8 cellular contexts compared by ENCODE assay signal in the genomic region with DNA sequence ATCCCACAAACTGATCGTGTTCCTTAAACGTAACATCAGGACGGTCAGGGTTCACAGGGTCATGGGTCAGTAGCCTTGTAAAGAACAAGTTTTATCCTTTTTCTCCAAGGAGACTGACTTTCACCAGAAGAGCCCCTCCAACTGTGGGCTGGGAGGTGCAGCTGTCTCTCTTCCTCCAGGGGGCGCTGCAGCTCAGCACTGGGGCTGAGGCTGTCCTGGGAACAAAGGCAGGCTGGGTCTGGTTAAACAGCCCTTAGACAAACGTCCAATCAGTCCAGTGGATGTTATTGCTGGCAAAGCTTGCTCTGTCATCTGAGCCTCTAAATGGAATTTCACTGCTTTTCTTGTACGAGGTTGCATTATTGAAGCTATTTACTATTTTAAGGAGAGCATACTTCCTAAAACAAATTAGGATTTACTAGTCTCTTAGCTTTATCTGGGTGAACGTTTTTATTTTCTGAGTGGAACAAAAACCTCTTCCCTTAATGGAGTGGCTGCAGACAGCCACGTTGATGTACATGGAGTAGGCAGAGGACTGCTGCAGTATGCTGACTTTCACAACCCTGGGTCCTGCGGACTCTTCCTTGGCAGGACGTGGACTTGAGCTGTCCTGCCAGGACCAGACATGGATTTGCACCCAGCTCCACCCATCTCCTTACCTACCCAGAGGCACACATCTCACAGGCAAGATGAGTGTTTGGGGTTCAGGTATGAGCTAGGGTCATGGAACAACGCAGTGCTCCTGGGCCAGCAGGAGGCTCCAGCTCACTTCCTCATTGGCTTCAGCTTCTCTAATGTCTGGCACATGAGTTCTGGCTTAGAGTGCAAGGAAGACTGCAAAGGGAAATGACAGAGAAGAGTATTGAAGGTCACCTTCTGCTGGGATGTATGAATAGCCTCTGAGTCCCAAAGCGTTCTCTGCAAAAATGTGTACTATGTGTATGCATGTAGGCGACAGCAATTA. TPM values are rescaled to one million over a fixed set of nuclear protein-coding genes. Genes with fewer than 3 reads are reported as not detected.
A peak's percentile ranks its signal among the peaks of the same experiment; 100 is the strongest.
DNase-seq lines count a peak whose midpoint lies in the region; ATAC-seq and TF ChIP-seq lines count a peak whose summit lies in the region.

No MANE protein-coding gene starts in this region.

- peaks cover 91% of the 10 kb centered on the region for H3K36me3 Mint-ChIP-seq in Caco-2 (ENCODE audit: insufficient read depth, unreplicated experiment)
- peaks cover 53% of the 10 kb centered on the region for H3K36me3 Mint-ChIP-seq in activated naive CD4-positive, alpha-beta T cell treated with anti-CD3 and anti-CD28 coated beads for 36 hours (ENCODE audit: low read depth)

- H3K4me3 Mint-ChIP-seq in Caco-2 (ENCODE audit: unreplicated experiment): no peak overlapping the region
- no peak overlapping the region for H3K4me3 Mint-ChIP-seq in activated naive CD4-positive, alpha-beta T cell treated with anti-CD3 and anti-CD28 coated beads for 36 hours

- CTCF ChIA-PET in Caco-2 (lab: Charles Lee): interaction anchor here (0.5 to 1.7 kb wide), 18 partner anchors 10 to 297 kb away, joined by 3 to 7 read pairs (median 4); no protein-coding TSS in a partner anchor
- CTCF ChIA-PET in activated naive CD4-positive, alpha-beta T cell treated with anti-CD3 and anti-CD28 coated beads for 36 hours (lab: Charles Lee): interaction anchor here (0.7 to 2.4 kb wide), 22 partner anchors 8 to 345 kb away, joined by 3 to 20 read pairs (median 4); partner anchors contain the start of gene EXOSC2

- H3K4me1 Mint-ChIP-seq in Caco-2 (ENCODE audit: low read depth, unreplicated experiment): peaks cover 9% of the 10 kb centered on the region
- H3K4me1 Mint-ChIP-seq in activated naive CD4-positive, alpha-beta T cell treated with anti-CD3 and anti-CD28 coated beads for 36 hours (ENCODE audit: low read depth): peaks cover 25% of the 10 kb centered on the region

- ATAC-seq in GM19324 (IDR thresholded peaks at IDR 0.05; ENCODE audit: low FRiP score, unreplicated experiment): no peak

- no peaks in the 10 kb centered on the region for H3K4me1 ChIP-seq in Caco-2
- peaks cover 14% of the 10 kb centered on the region for H3K4me1 ChIP-seq in SJCRH30

- no TSS peak for BruUV-seq in Caco-2 (replicated peaks; lab: Mats Ljungman, UMichigan)

- no peaks in the 10 kb centered on the region for H3K9me3 ChIP-seq in Caco-2
- no peaks in the 10 kb centered on the region for H3K9me3 ChIP-seq in SJCRH30 (replicated peaks)

- intact Hi-C loops in Caco-2 (cut with micrococcal nuclease; ENCODE audit: unreplicated experiment): loop anchor here (10.0 kb wide), 1 partner anchor 343 kb away; no protein-coding TSS in a partner anchor
- intact Hi-C loops in activated naive CD4-positive, alpha-beta T cell treated with anti-CD3 and anti-CD28 coated beads for 36 hours (cut with micrococcal nuclease): no loop called here

- no peak overlapping the region for H3K27ac Mint-ChIP-seq in Caco-2 (ENCODE audit: unreplicated experiment)
- H3K27ac Mint-ChIP-seq in activated naive CD4-positive, alpha-beta T cell treated with anti-CD3 and anti-CD28 coated beads for 36 hours: no peak overlapping the region

- peak; percentile 85 to 97 for TF ChIP-seq CTCF in Caco-2 (IDR thresholded peaks at IDR 0.05; ENCODE audit: insufficient read depth in 1 of 2, low read depth in 1 of 2, low read length in 1 of 2, severe bottlenecking in 1 of 2, unreplicated experiment in 1 of 2)

- H3K27me3 ChIP-seq in Caco-2 (replicated peaks; ENCODE audit: control insufficient read depth, insufficient read depth, low read length) (no peaks in the 10 kb centered on the region), SJCRH30 (no peaks in the 10 kb centered on the region)

- H3K36me3 ChIP-seq in Caco-2 (ENCODE audit: control insufficient read depth, insufficient read depth, low read length) (peaks cover 8% of the 10 kb centered on the region), SJCRH30 (peaks cover 83% of the 10 kb centered on the region)

- POLR2A ChIA-PET in Caco-2 (lab: Charles Lee): no interaction called here

- H3K9me3 Mint-ChIP-seq in Caco-2 (ENCODE audit: unreplicated experiment): no peaks in the 10 kb centered on the region
- no peaks in the 10 kb centered on the region for H3K9me3 Mint-ChIP-seq in activated naive CD4-positive, alpha-beta T cell treated with anti-CD3 and anti-CD28 coated beads for 36 hours

- H3K27ac ChIP-seq in SJCRH30: no peak overlapping the region

- DNase-seq in Caco-2 (peak; percentile 75 to 85), SJCRH30 (peak; percentile 85 to 93), glomerular visceral epithelial cell (ENCODE audit: extremely low spot score) (peak; percentile 70), pons (ENCODE audit: low spot score) (peak; percentile 91), ureter (ENCODE audit: low spot score) (peak; percentile 81)
- DNase-seq in Jurkat, Clone E6-1 (ENCODE audit: low read depth, low spot score): peak; percentile 35
- peak; percentile 79 for DNase-seq in activated naive CD4-positive, alpha-beta T cell treated with anti-CD3 and anti-CD28 coated beads for 36 hours

- no peaks in the 10 kb centered on the region for H3K27me3 Mint-ChIP-seq in Caco-2 (ENCODE audit: insufficient read depth, unreplicated experiment)
- H3K27me3 Mint-ChIP-seq in activated naive CD4-positive, alpha-beta T cell treated with anti-CD3 and anti-CD28 coated beads for 36 hours (ENCODE audit: low read depth): no peaks in the 10 kb centered on the region

- H3K4me3 ChIP-seq in Caco-2 (ENCODE audit: low read depth, low read length) (no peak overlapping the region), SJCRH30 (no peak overlapping the region)
- H3K4me3 ChIP-seq in Jurkat, Clone E6-1 (ENCODE audit: low read length): no peak overlapping the region

RNA-seq across cellular contexts. Expression of gene EXOSC2, which starts 7.8 kb away (rescaled TPM):
- 59.1 and 68.4 TPM in 2 replicates for total RNA-seq in Caco-2 (2022)
- 80.5 TPM for polyA plus RNA-seq in Jurkat, Clone E6-1 (2012; ENCODE audit: insufficient read depth, insufficient read length)
- 93.7 and 101 TPM in 2 replicates for total RNA-seq in SJCRH30 (2014; rRNA removed; shearing (Covaris generic))
- total RNA-seq in activated naive CD4-positive, alpha-beta T cell treated with anti-CD3 and anti-CD28 coated beads for 36 hours: 10 to 100 TPM; 70.1 to 72.6 TPM
- total RNA-seq in ureter: 29.7 TPM

RNA-seq across cellular contexts. Expression of gene PRDM12, which starts 36.9 kb away (rescaled TPM):
- 0.32 and 0.34 TPM in 2 replicates for total RNA-seq in Caco-2 (2022)
- not detected for polyA plus RNA-seq in Jurkat, Clone E6-1 (2012; ENCODE audit: insufficient read depth, insufficient read length)
- 28.5 and 31.8 TPM in 2 replicates for total RNA-seq in SJCRH30 (2014; rRNA removed; shearing (Covaris generic))
- total RNA-seq in activated naive CD4-positive, alpha-beta T cell treated with anti-CD3 and anti-CD28 coated beads for 36 hours: not detected
- 0.21 TPM for total RNA-seq in ureter

Comparison
In these comparisons a context has a peak if more than half of its experiments do, and no peak if none do; other contexts are left out.
1. DNase-seq: peak in every context shown above with its lines; median percentile 91 in pons; 89 in SJCRH30; 81 in ureter; 80 in Caco-2; 79 in activated naive CD4-positive, alpha-beta T cell treated with anti-CD3 and anti-CD28 coated beads for 36 hours; 70 in glomerular visceral epithelial cell; 35 in Jurkat, Clone E6-1.
2. RNA of gene PRDM12, which starts 36.9 kb away (total RNA-seq): 28.5 to 31.8 TPM in SJCRH30; 0.32 to 0.34 TPM in Caco-2, 0.21 TPM in ureter (single experiment) and not detected in activated naive CD4-positive, alpha-beta T cell treated with anti-CD3 and anti-CD28 coated beads for 36 hours; every median in the first group is over 10 times any median in the second.